In genomic region chr14:74547331-74547927, GRCh38 we compare ENCODE assay signal across 17 cellular contexts. TPM values are rescaled to one million over a fixed set of nuclear protein-coding genes. Genes with fewer than 3 reads are reported as not detected.
A peak's percentile ranks its signal among the peaks of the same experiment; 100 is the strongest.
DNase-seq lines count a peak whose midpoint lies in the region; ATAC-seq, FAIRE-seq and TF ChIP-seq lines count a peak whose summit lies in the region.
"Had no signal": no experiment of that assay in that cellular context is flagged by ENCODE, and none has a peak within 500 bp of the region (broad histone marks: within the 10 kb centered on the region; RNA-seq: fewer than 3 reads in every experiment).

No MANE protein-coding gene starts in this region.

- H3K4me1 ChIP-seq in HCT116 (ENCODE audit: control insufficient read depth in 1 of 2, insufficient read depth in 2 of 2, low read length in 2 of 2) (no peaks in the 10 kb centered on the region), GM12878 (ENCODE audit: control insufficient read depth, insufficient read depth, low read length) (no peaks in the 10 kb centered on the region), aorta (ENCODE audit: control insufficient read depth in 1 of 2, insufficient read depth in 2 of 2, low read length in 2 of 2) (peaks cover 0 to 6% of the 10 kb centered on the region in 2 donors)
- H3K4me1 ChIP-seq: BE2C had no signal

- TF ChIP-seq CTCF in HCT116 (IDR thresholded peaks at IDR 0.05 in 2 of 3, conservative IDR thresholded peaks at IDR 0.05 in 1 of 3; ENCODE audit: borderline replicate concordance in 1 of 3, insufficient read depth in 1 of 3, low read depth in 2 of 3, low read length in 2 of 3) (no peak), GM12878 (IDR thresholded peaks at IDR 0.05 in 2 of 3, conservative IDR thresholded peaks at IDR 0.05 in 1 of 3; ENCODE audit: control insufficient read depth in 2 of 3, extremely low read depth in 1 of 3, insufficient read depth in 1 of 3, low read depth in 3 of 3, low read length in 3 of 3) (no peak), nephron progenitor cell (IDR thresholded peaks at IDR 0.05) (no peak), CD14-positive monocyte (IDR thresholded peaks at IDR 0.05) (no peak)

- H3K4me3 ChIP-seq in HCT116 (replicated peaks in 1 of 2; ENCODE audit: low read depth in 1 of 2, low read length in 2 of 2), result no peak overlapping the region
- no peak overlapping the region for H3K4me3 ChIP-seq in GM12878
- no peak overlapping the region for H3K4me3 ChIP-seq in aorta (ENCODE audit: low read length in 2 of 2)
- H3K4me3 ChIP-seq: K562, SJSA1 had no signal

- H3K9me3 Mint-ChIP-seq in nephron progenitor cell, result no peaks in the 10 kb centered on the region
- no peaks in the 10 kb centered on the region for H3K9me3 Mint-ChIP-seq in CD14-positive monocyte
- H3K9me3 Mint-ChIP-seq: CD8-positive, alpha-beta T cell had no signal

- H3K4me1 Mint-ChIP-seq in nephron progenitor cell (peaks cover 5% of the 10 kb centered on the region), CD14-positive monocyte (no peaks in the 10 kb centered on the region)

- in situ Hi-C loops in GM12878 (cut with MboI), result no loop called here
- in situ Hi-C loops in ACHN (cut with HindIII; ENCODE audit: low pct_ligation_motif_present, low pct_unique_long_range_greater_than_20kb, low sequenced_read_pairs), result no loop called here

- ATAC-seq in HCT116, result no peak
- ATAC-seq in GM12878, result no peak
- no peak for ATAC-seq in aorta (ENCODE audit: low FRiP score)
- ATAC-seq: CD8-positive, alpha-beta T cell; K562 had no signal

- POLR2A ChIA-PET in HCT116 (lab: Charles Lee) (interaction anchor here (1.1 kb wide), 1 partner anchor 10 kb away, joined by 3 read pairs; no protein-coding TSS in a partner anchor), GM12878 (lab: Charles Lee) (no interaction called here)

- RAD21 ChIA-PET in HCT116 (lab: Charles Lee; ENCODE audit: low non-redundant PET in 1 of 2, low total read pairs in 2 of 2, uncharacterized antibody in 2 of 2, unreplicated experiment in 2 of 2) (no interaction called here), GM12878 (lab: Charles Lee; ENCODE audit: unreplicated experiment) (no interaction called here)

- intact Hi-C loops in HCT116 (cut with micrococcal nuclease) (no loop called here), GM12878 (cut with micrococcal nuclease; ENCODE audit: unreplicated experiment) (no loop called here), aorta (cut with DNase I) (loop anchor here in 1 of 2 donors (1.0 kb wide), 1 partner anchor 26 kb away; no protein-coding TSS in a partner anchor), CD14-positive monocyte (cut with micrococcal nuclease) (no loop called here)

- BruUV-seq in HCT116 (replicated peaks; lab: Mats Ljungman, UMichigan), result no TSS peak
- no TSS peak for BruUV-seq in GM12878 (replicated peaks; lab: Mats Ljungman, UMichigan)

- H3K36me3 Mint-ChIP-seq in nephron progenitor cell (ENCODE audit: low read depth) (no peaks in the 10 kb centered on the region), CD14-positive monocyte (no peaks in the 10 kb centered on the region)
- H3K36me3 Mint-ChIP-seq: CD8-positive, alpha-beta T cell had no signal

- no peak for DNase-seq in HCT116 (ENCODE audit: low read depth, low spot score)
- DNase-seq in GM12878 (ENCODE audit: low read depth, low spot score), result no peak
- DNase-seq in nephron progenitor cell, result peak; percentile 47
- peak; percentile 24 to 46 for DNase-seq in aorta
- no peak for DNase-seq in CD14-positive monocyte (ENCODE audit: low spot score)
- DNase-seq in NCI-H1105 treated with DMSO at 0.1 percent for 48 hours (lab: John Stamatoyannopoulos, UW), result no peak
- DNase-seq in ACHN, result no peak
- DNase-seq: BE2C; CD8-positive, alpha-beta T cell; NCI-H1436 treated with DMSO at 0.1 percent for 48 hours; NCI-H2081 treated with DMSO at 0.1 percent for 48 hours; NCI-H226; NCI-H526 treated with DMSO at 0.1 percent for 48 hours; RPMI8226 had no signal

- H3K4me3 Mint-ChIP-seq in nephron progenitor cell, result no peak overlapping the region
- no peak overlapping the region for H3K4me3 Mint-ChIP-seq in CD14-positive monocyte
- H3K4me3 Mint-ChIP-seq: CD8-positive, alpha-beta T cell had no signal

- no peaks in the 10 kb centered on the region for H3K9me2 ChIP-seq in HCT116 (ENCODE audit: insufficient read depth)

- 5% methylated on average over 5 of the region's 5 CpGs for WGBS in GM12878 (ENCODE audit: insufficient coverage, insufficient replicate concordance, low lambda C conversion rate, missing lambda C conversion rate)
- 77 to 83% methylated on average over 5 of the region's 5 CpGs for WGBS in aorta, 2 donors

- no peak for TF ChIP-seq EP300 in GM12878 (IDR thresholded peaks at IDR 0.05; ENCODE audit: borderline replicate concordance in 1 of 2, control insufficient read depth in 1 of 2, low read depth in 2 of 2, low read length in 2 of 2)

- H3K27ac ChIP-seq in HCT116 (ENCODE audit: low read depth, low read length) (no peak overlapping the region), GM12878 (ENCODE audit: control insufficient read depth, insufficient read depth) (no peak overlapping the region), aorta (ENCODE audit: low read depth in 1 of 2, low read length in 2 of 2) (peak overlapping the region in 1 of 2 donors; percentile 16)
- H3K27ac ChIP-seq: SJSA1 had no signal

- TF ChIP-seq POLR2A in HCT116 (IDR thresholded peaks at IDR 0.05; ENCODE audit: borderline replicate concordance, extremely low read depth, insufficient read depth, insufficient read length) (no peak), GM12878 (IDR thresholded peaks at IDR 0.05; ENCODE audit: low read depth, low read length) (no peak)

- CTCF ChIA-PET in HCT116 (lab: Charles Lee) (no interaction called here), GM12878 (lab: Yijun Ruan, JAX) (interaction anchor here (0.6 kb wide), 1 partner anchor 373 kb away, joined by 3 read pairs; no protein-coding TSS in a partner anchor)

- H3K4me2 ChIP-seq in HCT116 (ENCODE audit: low read length), result no peak overlapping the region
- H3K4me2 ChIP-seq in GM12878 (ENCODE audit: control insufficient read depth, insufficient read depth), result no peak overlapping the region

- H3K27ac Mint-ChIP-seq in nephron progenitor cell, result no peak overlapping the region
- H3K27ac Mint-ChIP-seq in CD14-positive monocyte, result no peak overlapping the region
- H3K27ac Mint-ChIP-seq: CD8-positive, alpha-beta T cell had no signal

- H3K36me3 ChIP-seq in HCT116 (ENCODE audit: control insufficient read depth in 1 of 2, insufficient read depth in 2 of 2, low read length in 2 of 2), result no peaks in the 10 kb centered on the region
- H3K36me3 ChIP-seq in GM12878 (ENCODE audit: control insufficient read depth in 2 of 2, insufficient read depth in 2 of 2, low read length in 1 of 2), result no peaks in the 10 kb centered on the region
- peaks cover 0 to 2% of the 10 kb centered on the region in 2 donors for H3K36me3 ChIP-seq in aorta (ENCODE audit: control insufficient read depth in 1 of 2, insufficient read depth in 2 of 2, low read length in 1 of 2)
- H3K36me3 ChIP-seq: BE2C, SJSA1 had no signal

- SMC1A ChIA-PET in GM12878 (lab: Charles Lee; ENCODE audit: uncharacterized antibody, unreplicated experiment), result no interaction called here

- H2AFZ ChIP-seq in HCT116 (ENCODE audit: low read depth, low read length, poor library complexity, severe bottlenecking) (no peak overlapping the region), GM12878 (ENCODE audit: control insufficient read depth, low read depth, low read length) (no peak overlapping the region)

- H3K9ac ChIP-seq in HCT116 (ENCODE audit: low read length) (no peak overlapping the region), GM12878 (ENCODE audit: control insufficient read depth, insufficient read depth, low read length) (no peak overlapping the region)

- H3K9me3 ChIP-seq in HCT116 (ENCODE audit: control insufficient read depth in 1 of 2, insufficient read depth in 1 of 2, low read depth in 1 of 2, low read length in 2 of 2) (no peaks in the 10 kb centered on the region), GM12878 (replicated peaks; ENCODE audit: control insufficient read depth, insufficient read depth, low read length) (no peaks in the 10 kb centered on the region), aorta (ENCODE audit: control insufficient read depth, low read length) (no peaks in the 10 kb centered on the region)
- H3K9me3 ChIP-seq: BE2C, SJSA1 had no signal

- TF ChIP-seq RAD21 in HCT116 (IDR thresholded peaks at IDR 0.05; ENCODE audit: low read depth) (no peak), GM12878 (IDR thresholded peaks at IDR 0.05; ENCODE audit: insufficient read depth, low read depth, low read length) (no peak)

- no peaks in the 10 kb centered on the region for H4K20me1 ChIP-seq in HCT116 (ENCODE audit: insufficient read depth)
- H4K20me1 ChIP-seq in GM12878 (ENCODE audit: control insufficient read depth, insufficient read depth), result no peaks in the 10 kb centered on the region

- H3K27me3 Mint-ChIP-seq in nephron progenitor cell (ENCODE audit: low read depth, poor library complexity) (peaks cover 26% of the 10 kb centered on the region), CD14-positive monocyte (ENCODE audit: low read depth in 3 of 3) (peaks cover 0 to 9% (median 8%) of the 10 kb centered on the region in 3 donors)

- no peaks in the 10 kb centered on the region for H3K79me2 ChIP-seq in HCT116 (ENCODE audit: insufficient read depth, low read length)
- H3K79me2 ChIP-seq in GM12878 (ENCODE audit: control insufficient read depth, insufficient read depth, low read length), result no peaks in the 10 kb centered on the region

- no peaks in the 10 kb centered on the region for H3K27me3 ChIP-seq in HCT116 (ENCODE audit: insufficient read depth, low read length)
- H3K27me3 ChIP-seq in GM12878 (replicated peaks in 1 of 2; ENCODE audit: control insufficient read depth in 2 of 2, insufficient read depth in 2 of 2, low read length in 1 of 2), result peaks cover 0 to under 1% of the 10 kb centered on the region in 2 experiments; a peak in 1 of 4 replicates
- H3K27me3 ChIP-seq in aorta (ENCODE audit: control insufficient read depth in 1 of 2, insufficient read depth in 2 of 2, low read length in 1 of 2), result no peaks in the 10 kb centered on the region
- H3K27me3 ChIP-seq: BE2C, SJSA1 had no signal

- no peak for FAIRE-seq in GM12878 (lab: Jason Lieb, UNC)
- FAIRE-seq: H1, K562 had no signal

RNA-seq across cellular contexts. Expression of gene ISCA2, which starts 53.9 kb away (rescaled TPM):
- total RNA-seq in HCT116 (2021; ENCODE audit: unreplicated experiment) (27.5 TPM), GM12878 (2014; rRNA removed) (25.1 and 33.5 TPM in 2 replicates), GM12878 (2014; rRNA removed; fragmentation: Illumina TruSeq; extraction: Trizol) (15.2 and 16.7 TPM in 2 replicates), GM12878 (2021) (32.7 and 34.5 TPM in 2 replicates), aorta (10 to 100 TPM; 12.9 to 15.9 TPM)
- 14.3 and 16.6 TPM in 2 replicates for polyA plus RNA-seq in HCT116 (2012)
- 24.7 and 25.9 TPM in 2 replicates for total RNA-seq in GM12878 (2013; cell fraction: nucleolus; rRNA removed)
- polyA plus RNA-seq in GM12878 (2011; ENCODE audit: low read depth), result 15.0 TPM
- polyA plus RNA-seq in GM12878 (2011; rRNA removed) (42.3 and 50.9 TPM in 2 replicates), GM12878 (2014; fragmentation: Illumina TruSeq; extraction: Trizol) (32.3 and 41.6 TPM in 2 replicates), GM12878 (2014; fragmentation: Nextera tagmentation; extraction: Ambion mirVana) (10 to 100 TPM in 1 of 2 experiments, 1 to 10 TPM in 1; 7.5 to 22.5 TPM), GM12878 (2014; rRNA removed) (34.0 and 46.5 TPM in 2 replicates), GM12878 (2016; fragmentation: Nextera tagmentation; extraction: Ambion mirVana) (100 to 1,000 TPM; 104 to 116 TPM), aorta (10 to 100 TPM; 14.5 TPM), CD14-positive monocyte (10 to 100 TPM; 55.9 to 61.7 TPM)
- polyA plus RNA-seq in GM12878 (2011; cell fraction: cytosol; rRNA removed), result 30.7 and 34.1 TPM in 2 replicates
- polyA plus RNA-seq in GM12878 (2011; cell fraction: nucleus; rRNA removed), result 17.0 and 19.9 TPM in 2 replicates
- polyA plus RNA-seq in GM12878 (2012), result 24.4 and 28.5 TPM in 2 replicates
- 5.9 and 6.1 TPM in 2 replicates for polyA minus RNA-seq in GM12878 (2011; rRNA and poly(A)+ RNA removed)
- 3.1 and 10.0 TPM in 2 replicates for polyA minus RNA-seq in GM12878 (2011; cell fraction: cytosol; rRNA and poly(A)+ RNA removed)
- 2.9 and 3.1 TPM in 2 replicates for polyA minus RNA-seq in GM12878 (2011; cell fraction: nucleus; rRNA and poly(A)+ RNA removed)

RNA-seq across cellular contexts. Expression of gene NPC2, which starts 54.3 kb away (rescaled TPM):
- total RNA-seq in HCT116 (2021; ENCODE audit: unreplicated experiment), result 105 TPM
- polyA plus RNA-seq in HCT116 (2012), result 191 and 211 TPM in 2 replicates
- 36.7 and 57.3 TPM in 2 replicates for total RNA-seq in GM12878 (2013; cell fraction: nucleolus; rRNA removed)
- 65.1 and 68.8 TPM in 2 replicates for total RNA-seq in GM12878 (2014; rRNA removed)
- total RNA-seq in GM12878 (2014; rRNA removed; fragmentation: Illumina TruSeq; extraction: Trizol), result 40.6 and 44.4 TPM in 2 replicates
- total RNA-seq in GM12878 (2021), result 29.5 and 34.2 TPM in 2 replicates
- polyA plus RNA-seq in GM12878 (2011; ENCODE audit: low read depth), result 94.0 TPM
- 39.2 and 62.6 TPM in 2 replicates for polyA plus RNA-seq in GM12878 (2011; rRNA removed)
- 82.5 and 111 TPM in 2 replicates for polyA plus RNA-seq in GM12878 (2011; cell fraction: cytosol; rRNA removed)
- 42.5 and 66.1 TPM in 2 replicates for polyA plus RNA-seq in GM12878 (2011; cell fraction: nucleus; rRNA removed)
- 118 and 138 TPM in 2 replicates for polyA plus RNA-seq in GM12878 (2012)
- 41.1 and 55.6 TPM in 2 replicates for polyA plus RNA-seq in GM12878 (2014; fragmentation: Illumina TruSeq; extraction: Trizol)
- polyA plus RNA-seq in GM12878 (2014; fragmentation: Nextera tagmentation; extraction: Ambion mirVana), result 100 to 1,000 TPM in 1 of 2 experiments, 10 to 100 TPM in 1; 77.8 to 109 TPM
- 81.5 and 85.1 TPM in 2 replicates for polyA plus RNA-seq in GM12878 (2014; rRNA removed)
- 10 to 100 TPM; 40.6 to 44.7 TPM for polyA plus RNA-seq in GM12878 (2016; fragmentation: Nextera tagmentation; extraction: Ambion mirVana)
- polyA minus RNA-seq in GM12878 (2011; rRNA and poly(A)+ RNA removed), result 30.9 and 31.2 TPM in 2 replicates
- 16.0 and 23.5 TPM in 2 replicates for polyA minus RNA-seq in GM12878 (2011; cell fraction: cytosol; rRNA and poly(A)+ RNA removed)
- polyA minus RNA-seq in GM12878 (2011; cell fraction: nucleus; rRNA and poly(A)+ RNA removed), result 9.8 and 13.1 TPM in 2 replicates
- 100 to 1,000 TPM; 204 to 277 TPM for total RNA-seq in aorta
- 100 to 1,000 TPM; 245 to 389 TPM for polyA plus RNA-seq in aorta
- 100 to 1,000 TPM; 675 to 772 TPM for polyA plus RNA-seq in CD14-positive monocyte

Comparison
In these comparisons a context has a peak if more than half of its experiments do, and no peak if none do; other contexts are left out.
1. DNase-seq: peak in nephron progenitor cell (single experiment) and aorta (2 of 2); none in HCT116 (single experiment), GM12878 (single experiment), CD14-positive monocyte (single experiment), NCI-H1105 treated with DMSO at 0.1 percent for 48 hours (single experiment) and ACHN (single experiment).
2. Of the 18 proteins assayed by ChIP-seq in both GM12878 and HCT116: peak only in GM12878: none; only in HCT116: none; in both: REST; in neither: 17.